23 cellular contexts compared by ENCODE assay signal in genomic region chr4:7672601-7673000, GRCh38.
"Had no signal": no experiment of that assay in that cellular context is flagged by ENCODE, and none has a peak within 500 bp of the region (broad histone marks: within the 10 kb centered on the region; RNA-seq: fewer than 3 reads in every experiment).

No MANE protein-coding gene starts in this region.

- DNase-seq: activated CD4-positive, alpha-beta T cell treated with anti-CD3 and anti-CD28 coated beads for 48 hours; activated CD4-positive, alpha-beta T cell treated with anti-CD3 and anti-CD28 coated beads, Interleukin-2, amount 50 U/mL, for 4 hours; activated CD4-positive, CD25-positive, alpha-beta regulatory T cell treated with anti-CD3 and anti-CD28 coated beads, Interleukin-2, amount 50 U/mL, for 72 hours; activated CD8-positive, alpha-beta memory T cell treated with anti-CD3 and anti-CD28 coated beads, Interleukin-2, amount 50 U/mL, for 48 hours; activated CD8-positive, alpha-beta T cell treated with anti-CD3 and anti-CD28 coated beads, Interleukin-2, amount 10 ng/mL, durations not matched to agents 7 days and 5 days; activated naive CD4-positive, alpha-beta T cell treated with anti-CD3 and anti-CD28 coated beads, Interleukin-2, amount 50 U/mL, for 16 hours; activated T-cell treated with anti-CD3 and anti-CD28 coated beads, Interleukin-2, amount 50 U/mL, for 1 hour; body of pancreas; central memory CD4-positive, alpha-beta T cell; Karpas-422; MM.1S; NCI-H1105; NCI-H1436; NCI-H1694 treated with DMSO at 0.1 percent for 48 hours; NCI-H2029 treated with DMSO at 0.1 percent for 48 hours; NCI-H510A treated with DMSO at 0.1 percent for 48 hours; SIG-M5; SW 1271 had no signal

- H3K27me3 ChIP-seq: ascending aorta, body of pancreas had no signal

- H3K36me3 Mint-ChIP-seq: WTC11 had no signal

- H3K27ac Mint-ChIP-seq: activated CD8-positive, alpha-beta T cell treated with anti-CD3 and anti-CD28 coated beads, Interleukin-2, amount 10 ng/mL, durations not matched to agents 7 days and 5 days; WTC11 had no signal

- H3K27ac ChIP-seq: ascending aorta, body of pancreas, coronary artery, SK-N-MC had no signal

- H3K4me3 ChIP-seq: ascending aorta, body of pancreas, coronary artery, K562, SK-N-MC had no signal

- ATAC-seq: activated CD8-positive, alpha-beta T cell treated with anti-CD3 and anti-CD28 coated beads, Interleukin-2, amount 10 ng/mL, durations not matched to agents 7 days and 5 days; body of pancreas; K562; WTC11 had no signal
